In genomic region chr10:86944471-86944870, GRCh38 we compare ENCODE assay signal across 18 cellular contexts. TPM values are rescaled to one million over a fixed set of nuclear protein-coding genes. Genes with fewer than 3 reads are reported as not detected.
A peak's percentile ranks its signal among the peaks of the same experiment; 100 is the strongest.
DNase-seq lines count a peak whose midpoint lies in the region; ATAC-seq and TF ChIP-seq lines count a peak whose summit lies in the region.
"Had no signal": no experiment of that assay in that cellular context is flagged by ENCODE, and none has a peak within 500 bp of the region (broad histone marks: within the 10 kb centered on the region; RNA-seq: fewer than 3 reads in every experiment).

No MANE protein-coding gene starts in this region.

- H3K4me1 ChIP-seq in RWPE2 (ENCODE audit: insufficient read depth, poor library complexity, severe bottlenecking) = no peaks in the 10 kb centered on the region
- H3K4me1 ChIP-seq in psoas muscle = peaks cover 6% of the 10 kb centered on the region

- no peak overlapping the region for H3K4me3 Mint-ChIP-seq in immature natural killer cell
- H3K4me3 Mint-ChIP-seq: activated naive CD8-positive, alpha-beta T cell; endodermal cell; neural crest cell had no signal

- TF ChIP-seq CTCF in RWPE2 (IDR thresholded peaks at IDR 0.05; ENCODE audit: poor library complexity, severe bottlenecking) (no peak), fibroblast of the aortic adventitia (IDR thresholded peaks at IDR 0.05; ENCODE audit: insufficient read depth, low read length) (no peak), psoas muscle (IDR thresholded peaks at IDR 0.05) (no peak)

- H3K9me3 Mint-ChIP-seq in immature natural killer cell = no peaks in the 10 kb centered on the region
- H3K9me3 Mint-ChIP-seq: endodermal cell, neural crest cell had no signal

- H3K27me3 Mint-ChIP-seq in immature natural killer cell (ENCODE audit: low read depth in 3 of 3) = peaks cover 0 to 6% (median 3%) of the 10 kb centered on the region in 3 donors
- H3K27me3 Mint-ChIP-seq: activated naive CD8-positive, alpha-beta T cell had no signal

- H3K4me1 Mint-ChIP-seq in immature natural killer cell = peaks cover 0 to 5% of the 10 kb centered on the region in 2 donors

- H3K27ac Mint-ChIP-seq in immature natural killer cell = no peak overlapping the region
- H3K27ac Mint-ChIP-seq: activated naive CD8-positive, alpha-beta T cell; endodermal cell had no signal

- H3K27me3 ChIP-seq in RWPE2 (ENCODE audit: insufficient read depth, poor library complexity, severe bottlenecking) = no peaks in the 10 kb centered on the region
- H3K27me3 ChIP-seq in psoas muscle (ENCODE audit: insufficient read depth in 3 of 3, low read length in 2 of 3) = no peaks in the 10 kb centered on the region
- H3K27me3 ChIP-seq: upper lobe of left lung had no signal

- peak; percentile 24; the same call in 1 of the 3 replicates for ATAC-seq in RWPE2 (ENCODE audit: low read depth)
- peak; percentile 16 for ATAC-seq in stimulated activated naive CD8-positive, alpha-beta T cell treated with anti-CD3 and anti-CD28 coated beads, Interleukin-15, Interleukin-2, amounts not matched to agents 100 U/mL and 50 U/mL, for 24 hours
- ATAC-seq in psoas muscle = no peak
- ATAC-seq: HCT116 had no signal

- no peak overlapping the region for H3K27ac ChIP-seq in RWPE2 (ENCODE audit: poor library complexity, severe bottlenecking)
- H3K27ac ChIP-seq in psoas muscle = no peak overlapping the region
- H3K27ac ChIP-seq: upper lobe of left lung, WERI-Rb-1 had no signal

- DNase-seq in activated effector memory CD4-positive, alpha-beta T cell treated with anti-CD3 and anti-CD28 coated beads, Interleukin-2, amount 50 U/mL, for 16 hours = peak; percentile 41
- no peak for DNase-seq in activated effector memory CD4-positive, alpha-beta T cell treated with Interleukin-2 at 50 U/mL for 16 hours
- no peak for DNase-seq in RWPE2 (ENCODE audit: low spot score)
- peak; percentile 28 for DNase-seq in fibroblast of the aortic adventitia (ENCODE audit: low read depth)
- DNase-seq in stimulated activated naive CD8-positive, alpha-beta T cell treated with anti-CD3 and anti-CD28 coated beads, Interleukin-15, Interleukin-2, amounts not matched to agents 100 U/mL and 50 U/mL, for 24 hours = no peak
- no peak for DNase-seq in immature natural killer cell
- no peak for DNase-seq in pons (ENCODE audit: low spot score)
- DNase-seq in psoas muscle = no peak
- DNase-seq: cerebellar nuclear complex, endodermal cell, NCI-H2081, NCI-H748 treated with DMSO at 0.1 percent for 48 hours, WERI-Rb-1 had no signal

- intact Hi-C loops in psoas muscle (cut with DNase I) = no loop called here

- H3K9me3 ChIP-seq in RWPE2 (ENCODE audit: severe bottlenecking) (no peaks in the 10 kb centered on the region), psoas muscle (no peaks in the 10 kb centered on the region)
- H3K9me3 ChIP-seq: upper lobe of left lung had no signal

- no peaks in the 10 kb centered on the region for H3K36me3 ChIP-seq in RWPE2 (ENCODE audit: low read depth)
- no peaks in the 10 kb centered on the region for H3K36me3 ChIP-seq in psoas muscle (ENCODE audit: insufficient read depth in 1 of 2, low read depth in 1 of 2)
- H3K36me3 ChIP-seq: WERI-Rb-1 had no signal

- H3K4me3 ChIP-seq in RWPE2 (ENCODE audit: severe bottlenecking) = no peak overlapping the region
- H3K4me3 ChIP-seq in fibroblast of the aortic adventitia (ENCODE audit: low read depth, low read length) = no peak overlapping the region
- H3K4me3 ChIP-seq in psoas muscle = no peak overlapping the region
- H3K4me3 ChIP-seq: upper lobe of left lung had no signal

- H3K36me3 Mint-ChIP-seq in immature natural killer cell = no peaks in the 10 kb centered on the region

RNA-seq across cellular contexts. Expression of gene MMRN2, which starts 12.9 kb away (rescaled TPM):
- 5.1 and 5.4 TPM in 2 replicates for total RNA-seq in fibroblast of the aortic adventitia (ENCODE audit: low replicate concordance)
- polyA plus RNA-seq in immature natural killer cell = not detected
- total RNA-seq in psoas muscle = 10 to 100 TPM; 16.4 to 29.0 (median 21.3) TPM
- 10 to 100 TPM; 12.0 to 15.4 (median 15.2) TPM for polyA plus RNA-seq in psoas muscle
- total RNA-seq: A673 had no signal

RNA-seq across cellular contexts. Expression of gene SNCG, which starts 13.9 kb away (rescaled TPM):
- total RNA-seq in fibroblast of the aortic adventitia (ENCODE audit: low replicate concordance) (2.8 and 18.2 TPM in 2 replicates), psoas muscle (10 to 100 TPM in 1 of 4 donors, 1 to 10 TPM in 3; 5.8 to 11.9 (median 9.0) TPM)
- polyA plus RNA-seq in immature natural killer cell (not detected), psoas muscle (10 to 100 TPM; 11.0 to 21.3 (median 14.8) TPM)
- total RNA-seq: A673 had no signal

RNA-seq across cellular contexts. Expression of gene ADIRF, which starts 23.8 kb away (rescaled TPM):
- 37.8 and 48.4 TPM in 2 replicates for total RNA-seq in fibroblast of the aortic adventitia (ENCODE audit: low replicate concordance)
- not detected for polyA plus RNA-seq in immature natural killer cell
- 10 to 100 TPM; 19.1 to 37.8 (median 26.7) TPM for total RNA-seq in psoas muscle
- polyA plus RNA-seq in psoas muscle = 10 to 100 TPM; 34.9 to 69.5 (median 42.5) TPM
- total RNA-seq: A673, neural crest cell had no signal

Comparison
In these comparisons a context has a peak if more than half of its experiments do, and no peak if none do; other contexts are left out.
1. DNase-seq: peak in activated effector memory CD4-positive, alpha-beta T cell treated with anti-CD3 and anti-CD28 coated beads, Interleukin-2, amount 50 U/mL, for 16 hours (single experiment) and fibroblast of the aortic adventitia (single experiment); none in activated effector memory CD4-positive, alpha-beta T cell treated with Interleukin-2 at 50 U/mL for 16 hours (single experiment), RWPE2 (single experiment), stimulated activated naive CD8-positive, alpha-beta T cell treated with anti-CD3 and anti-CD28 coated beads, Interleukin-15, Interleukin-2, amounts not matched to agents 100 U/mL and 50 U/mL, for 24 hours (single experiment), immature natural killer cell (0 of 3), pons (single experiment) and psoas muscle (0 of 2).
2. ATAC-seq: peak in RWPE2 (single experiment) and stimulated activated naive CD8-positive, alpha-beta T cell treated with anti-CD3 and anti-CD28 coated beads, Interleukin-15, Interleukin-2, amounts not matched to agents 100 U/mL and 50 U/mL, for 24 hours (single experiment); none in psoas muscle (0 of 4).